Comparison of ENCODE assay signal across 8 cellular contexts in genomic region chr21:44870748-44871495, GRCh38. TPM values are rescaled to one million over a fixed set of nuclear protein-coding genes. Genes with fewer than 3 reads are reported as not detected.
A peak's percentile ranks its signal among the peaks of the same experiment; 100 is the strongest.
DNase-seq lines count a peak whose midpoint lies in the region; ATAC-seq and TF ChIP-seq lines count a peak whose summit lies in the region.

No MANE protein-coding gene starts in this region.

- intact Hi-C loops in activated T-helper 2 cell treated with anti-CD3 and anti-CD28 coated beads, Interferon-gamma antibody, Interleukin-2, Interleukin-4, amounts not matched to agents 10 μg/mL and 5 μg/mL and 100 μg/mL, durations not matched to agents 14 hours and 24 hours and 36 hours (cut with micrococcal nuclease): loop anchor here (5.0 kb wide), 1 partner anchor 206 kb away; no protein-coding TSS in a partner anchor
- intact Hi-C loops in heart left ventricle (cut with DNase I): loop anchor here in 7 of 10 donors (5.0 to 10.0 kb wide), 4 partner anchors 54 to 264 kb away; partner anchors contain the start of genes UBE2G2 (in 5 of the 7) and SUMO3 (in 4 of the 7)

- H3K4me1 ChIP-seq in heart left ventricle (peaks cover 6 to 86% (median 73%) of the 10 kb centered on the region in 12 donors), skeletal muscle satellite cell (ENCODE audit: control insufficient read depth, insufficient read depth, low read length) (peaks cover 69% of the 10 kb centered on the region)

- H3K36me3 Mint-ChIP-seq in activated T-helper 2 cell treated with anti-CD3 and anti-CD28 coated beads, Interferon-gamma antibody, Interleukin-2, Interleukin-4, amounts not matched to agents 10 μg/mL and 5 μg/mL and 100 μg/mL, durations not matched to agents 14 hours and 24 hours and 36 hours (ENCODE audit: low read depth): peaks cover 19% of the 10 kb centered on the region

- peaks cover 72% of the 10 kb centered on the region for H3K4me1 Mint-ChIP-seq in activated T-helper 2 cell treated with anti-CD3 and anti-CD28 coated beads, Interferon-gamma antibody, Interleukin-2, Interleukin-4, amounts not matched to agents 10 μg/mL and 5 μg/mL and 100 μg/mL, durations not matched to agents 14 hours and 24 hours and 36 hours (ENCODE audit: low read depth)

- H3K4me3 ChIP-seq in heart left ventricle (peak overlapping the region in 9 of 12 donors; percentile 66 to 98 (median 83)), skeletal muscle satellite cell (ENCODE audit: low read length) (peak overlapping the region; percentile 88)

- H3K9ac ChIP-seq in skeletal muscle satellite cell (ENCODE audit: low read depth, low read length): peak overlapping the region; percentile 91

- WGBS in heart left ventricle, 4 donors: 34 to 48% (median 43%) methylated on average over 10 of the region's 10 CpGs

- TF ChIP-seq CTCF in heart left ventricle (IDR thresholded peaks at IDR 0.05): no peak

- H3K27ac ChIP-seq in heart left ventricle: peak overlapping the region; percentile 80 to 99 (median 95)

- H3K4me3 Mint-ChIP-seq in activated T-helper 2 cell treated with anti-CD3 and anti-CD28 coated beads, Interferon-gamma antibody, Interleukin-2, Interleukin-4, amounts not matched to agents 10 μg/mL and 5 μg/mL and 100 μg/mL, durations not matched to agents 14 hours and 24 hours and 36 hours (ENCODE audit: low read depth): peak overlapping the region; percentile 76

- H3K36me3 ChIP-seq in heart left ventricle: peaks cover 0 to 6% (median 0%) of the 10 kb centered on the region in 9 donors
- peaks cover 20% of the 10 kb centered on the region for H3K36me3 ChIP-seq in skeletal muscle satellite cell (ENCODE audit: insufficient read depth, low read length)

- peak in 50 of 76 experiments; percentile 18 to 69 (median 46) for DNase-seq in HUDEP-2 (lab: John Stamatoyannopoulos, UW; ENCODE audit: unreplicated experiment in 76 of 76)
- no peak for DNase-seq in activated T-helper 2 cell treated with anti-CD3 and anti-CD28 coated beads, Interferon-gamma antibody, Interleukin-2, Interleukin-4, amounts not matched to agents 10 μg/mL and 5 μg/mL and 100 μg/mL, durations not matched to agents 14 hours and 24 hours and 36 hours (ENCODE audit: low spot score)
- peak; percentile 59 to 86 (median 84) for DNase-seq in heart left ventricle
- no peak for DNase-seq in NCI-H2171 treated with DMSO at 0.1 percent for 48 hours (lab: John Stamatoyannopoulos, UW)
- DNase-seq in NCI-H187 (lab: John Stamatoyannopoulos, UW): no peak
- DNase-seq in SHP77 treated with DMSO at 0.1 percent for 48 hours (lab: John Stamatoyannopoulos, UW): no peak

- TF ChIP-seq POLR2A in heart left ventricle (IDR thresholded peaks at IDR 0.05): no peak

- H3K27ac Mint-ChIP-seq in activated T-helper 2 cell treated with anti-CD3 and anti-CD28 coated beads, Interferon-gamma antibody, Interleukin-2, Interleukin-4, amounts not matched to agents 10 μg/mL and 5 μg/mL and 100 μg/mL, durations not matched to agents 14 hours and 24 hours and 36 hours: peak overlapping the region; percentile 78

- ATAC-seq in heart left ventricle (peak in 2 of 4 donors; percentile 18 to 33), HG03354 (IDR thresholded peaks at IDR 0.05; ENCODE audit: poor library complexity, severe bottlenecking, unreplicated experiment) (no peak)

- H3K9me3 Mint-ChIP-seq in activated T-helper 2 cell treated with anti-CD3 and anti-CD28 coated beads, Interferon-gamma antibody, Interleukin-2, Interleukin-4, amounts not matched to agents 10 μg/mL and 5 μg/mL and 100 μg/mL, durations not matched to agents 14 hours and 24 hours and 36 hours: no peaks in the 10 kb centered on the region

- no peaks in the 10 kb centered on the region for H3K27me3 Mint-ChIP-seq in activated T-helper 2 cell treated with anti-CD3 and anti-CD28 coated beads, Interferon-gamma antibody, Interleukin-2, Interleukin-4, amounts not matched to agents 10 μg/mL and 5 μg/mL and 100 μg/mL, durations not matched to agents 14 hours and 24 hours and 36 hours (ENCODE audit: low read depth)

- H3K9me3 ChIP-seq in heart left ventricle: no peaks in the 10 kb centered on the region
- no peaks in the 10 kb centered on the region for H3K9me3 ChIP-seq in skeletal muscle satellite cell (replicated peaks; ENCODE audit: low read length)

- H3K27me3 ChIP-seq in heart left ventricle (no peaks in the 10 kb centered on the region), skeletal muscle satellite cell (ENCODE audit: control insufficient read depth, insufficient read depth, low read length) (no peaks in the 10 kb centered on the region)

- peak overlapping the region; percentile 89 for H3K4me2 ChIP-seq in skeletal muscle satellite cell (ENCODE audit: low read length)

RNA-seq across cellular contexts. Expression of gene PTTG1IP, which starts 2.6 kb away (rescaled TPM):
- total RNA-seq in activated T-helper 2 cell treated with anti-CD3 and anti-CD28 coated beads, Interferon-gamma antibody, Interleukin-2, Interleukin-4, amounts not matched to agents 10 μg/mL and 5 μg/mL and 100 μg/mL, durations not matched to agents 14 hours and 24 hours and 36 hours: 48.1 and 48.3 TPM in 2 replicates
- 100 to 1,000 TPM; 134 to 319 (median 172) TPM for total RNA-seq in heart left ventricle
- 100 to 1,000 TPM; 126 to 253 TPM for polyA plus RNA-seq in heart left ventricle
- total RNA-seq in skeletal muscle satellite cell (2012; rRNA removed): 97.6 and 155 TPM in 2 replicates

RNA-seq across cellular contexts. Expression of gene ITGB2, which starts 49.8 kb away (rescaled TPM):
- total RNA-seq in activated T-helper 2 cell treated with anti-CD3 and anti-CD28 coated beads, Interferon-gamma antibody, Interleukin-2, Interleukin-4, amounts not matched to agents 10 μg/mL and 5 μg/mL and 100 μg/mL, durations not matched to agents 14 hours and 24 hours and 36 hours: 210 and 212 TPM in 2 replicates
- 100 to 1,000 TPM in 2 of 9 donors, 10 to 100 TPM in 5, 1 to 10 TPM in 2; 7.4 to 253 (median 27.7) TPM for total RNA-seq in heart left ventricle
- 10 to 100 TPM in 1 of 2 donors, 1 to 10 TPM in 1; 6.1 to 12.3 TPM for polyA plus RNA-seq in heart left ventricle
- 1.7 TPM in 1 of 2 replicates, not detected in the other for total RNA-seq in skeletal muscle satellite cell (2012; rRNA removed)

RNA-seq across cellular contexts. Expression of gene SUMO3, which starts 53.1 kb away (rescaled TPM):
- total RNA-seq in activated T-helper 2 cell treated with anti-CD3 and anti-CD28 coated beads, Interferon-gamma antibody, Interleukin-2, Interleukin-4, amounts not matched to agents 10 μg/mL and 5 μg/mL and 100 μg/mL, durations not matched to agents 14 hours and 24 hours and 36 hours: 86.1 and 87.0 TPM in 2 replicates
- 10 to 100 TPM; 68.2 to 83.0 (median 78.1) TPM for total RNA-seq in heart left ventricle
- polyA plus RNA-seq in heart left ventricle: 100 to 1,000 TPM in 1 of 2 donors, 10 to 100 TPM in 1; 22.0 to 108 TPM
- 57.3 and 98.5 TPM in 2 replicates for total RNA-seq in skeletal muscle satellite cell (2012; rRNA removed)

Comparison
In these comparisons a context has a peak if more than half of its experiments do, and no peak if none do; other contexts are left out.
1. DNase-seq: peak in HUDEP-2 (50 of 76) and heart left ventricle (5 of 5); none in activated T-helper 2 cell treated with anti-CD3 and anti-CD28 coated beads, Interferon-gamma antibody, Interleukin-2, Interleukin-4, amounts not matched to agents 10 μg/mL and 5 μg/mL and 100 μg/mL, durations not matched to agents 14 hours and 24 hours and 36 hours (single experiment), NCI-H2171 treated with DMSO at 0.1 percent for 48 hours (single experiment), NCI-H187 (0 of 2) and SHP77 treated with DMSO at 0.1 percent for 48 hours (single experiment).